ENCODE assay signal across 1 cellular context in genomic region chr1:230701895-230702768, GRCh38.
TF ChIP-seq lines count a peak whose summit lies in the region.

No MANE protein-coding gene starts in this region.

TF ChIP-seq in HepG2, 621 proteins besides CTCF, POLR2A, EP300 and RAD21 (continued from another document and continues in another):
- TF ChIP-seq SYNCRIP (IDR thresholded peaks at IDR 0.05; ENCODE audit: insufficient read depth, low read depth, low read length) (no peak), ZKSCAN1 (IDR thresholded peaks at IDR 0.05; ENCODE audit: low read length) (peak; percentile 84), GFI1 (CRISPR knock-in tag; IDR thresholded peaks at IDR 0.05; ENCODE audit: borderline replicate concordance) (no peak), MYPOP (CRISPR knock-in tag; IDR thresholded peaks at IDR 0.05) (0 out of 2 replicates have a peak, but pooled peaks have one; percentile 46), PREB (CRISPR knock-in tag; IDR thresholded peaks at IDR 0.05) (no peak), FOXK1 (CRISPR knock-in tag; IDR thresholded peaks at IDR 0.05; ENCODE audit: borderline replicate concordance, low read depth) (peak; percentile 19; the same call in 1 of the 2 replicates), ZNF44 (CRISPR knock-in tag; IDR thresholded peaks at IDR 0.05) (no peak), DRAP1 (CRISPR knock-in tag; IDR thresholded peaks at IDR 0.05) (0 out of 2 replicates have a peak, but pooled peaks have one; percentile 23), BCL6 (CRISPR knock-in tag; IDR thresholded peaks at IDR 0.05) (peak; percentile 22; the same call in 1 of the 2 replicates), NFYC (CRISPR knock-in tag; IDR thresholded peaks at IDR 0.05) (peak; percentile 90), ARID3A (IDR thresholded peaks at IDR 0.05; ENCODE audit: low read depth, low read length) (peak; percentile 29; the same call in 1 of the 2 replicates), RCOR2 (CRISPR knock-in tag; IDR thresholded peaks at IDR 0.05) (peak; percentile 26; the same call in 1 of the 2 replicates), TCF7 (IDR thresholded peaks at IDR 0.05; ENCODE audit: low read depth) (peak; percentile 91), ZNF687 (CRISPR knock-in tag; IDR thresholded peaks at IDR 0.05) (peak; percentile 42; the same call in 1 of the 2 replicates), MXI1 (IDR thresholded peaks at IDR 0.05; ENCODE audit: borderline replicate concordance, low read depth, low read length) (peak; percentile 71; the same call in 2 of the 3 replicates), GATAD2A (CRISPR knock-in tag; IDR thresholded peaks at IDR 0.05) (no peak), XRCC5 (optimal IDR thresholded peaks at IDR 0.05; ENCODE audit: low read length) (peak; percentile 23), FOSL1 (CRISPR knock-in tag; IDR thresholded peaks at IDR 0.05; ENCODE audit: borderline replicate concordance) (no peak), NKX3-1 (CRISPR knock-in tag; IDR thresholded peaks at IDR 0.05) (peak; percentile 29; the same call in 1 of the 2 replicates), CREM (IDR thresholded peaks at IDR 0.05) (peak; percentile 64; the same call in 1 of the 2 replicates), CREM (CRISPR knock-in tag; IDR thresholded peaks at IDR 0.05) (no peak), MAZ (IDR thresholded peaks at IDR 0.05; ENCODE audit: borderline replicate concordance, low read depth, low read length) (0 out of 2 replicates have a peak, but pooled peaks have one; percentile 17), MAZ (CRISPR knock-in tag; IDR thresholded peaks at IDR 0.05; ENCODE audit: low read depth) (no peak), ATF5 (CRISPR knock-in tag; IDR thresholded peaks at IDR 0.05; ENCODE audit: low read depth) (no peak), SIN3B (IDR thresholded peaks at IDR 0.05; ENCODE audit: low read length) (no peak), ZNF432 (CRISPR knock-in tag; IDR thresholded peaks at IDR 0.05; ENCODE audit: borderline replicate concordance) (no peak), RNF219 (CRISPR knock-in tag; IDR thresholded peaks at IDR 0.05) (no peak), CREBL2 (CRISPR knock-in tag; IDR thresholded peaks at IDR 0.05; ENCODE audit: borderline replicate concordance) (0 out of 2 replicates have a peak, but pooled peaks have one; percentile 13), BORCS8-MEF2B (CRISPR knock-in tag; IDR thresholded peaks at IDR 0.05) (0 out of 2 replicates have a peak, but pooled peaks have one; percentile 9), POLR2AphosphoS5 (IDR thresholded peaks at IDR 0.05; ENCODE audit: low read depth, low read length) (0 out of 2 replicates have a peak, but pooled peaks have one; percentile 43), FOXP1 (IDR thresholded peaks at IDR 0.05) (no peak), FOXP1 (CRISPR knock-in tag; IDR thresholded peaks at IDR 0.05) (peak; percentile 25; the same call in 1 of the 2 replicates), NCOR1 (IDR thresholded peaks at IDR 0.05; ENCODE audit: borderline replicate concordance, low read length) (peak; percentile 74; the same call in 1 of the 2 replicates), CCAR2 (optimal IDR thresholded peaks at IDR 0.05; ENCODE audit: low read depth, low read length) (no peak), NR2F6 (IDR thresholded peaks at IDR 0.05) (peak; percentile 51), NR2F6 (CRISPR knock-in tag; IDR thresholded peaks at IDR 0.05) (peak; percentile 67), E2F1 (CRISPR knock-in tag; IDR thresholded peaks at IDR 0.05) (peak; percentile 41; the same call in 1 of the 2 replicates), MAX (IDR thresholded peaks at IDR 0.05) (no peak), RARA (CRISPR knock-in tag; IDR thresholded peaks at IDR 0.05) (peak; percentile 59), SP2 (CRISPR knock-in tag; IDR thresholded peaks at IDR 0.05) (peak; percentile 85), MYC (CRISPR knock-in tag; IDR thresholded peaks at IDR 0.05; ENCODE audit: borderline replicate concordance) (peak; percentile 69; the same call in 1 of the 2 replicates), RXRB (CRISPR knock-in tag; IDR thresholded peaks at IDR 0.05; ENCODE audit: borderline replicate concordance) (peak; percentile 25; the same call in 1 of the 2 replicates), ZMYM4 (CRISPR knock-in tag; IDR thresholded peaks at IDR 0.05) (0 out of 2 replicates have a peak, but pooled peaks have one; percentile 7), ZFY (CRISPR knock-in tag; IDR thresholded peaks at IDR 0.05) (no peak), ZNF777 (CRISPR knock-in tag; IDR thresholded peaks at IDR 0.05) (0 out of 2 replicates have a peak, but pooled peaks have one; percentile 20), SRSF4 (IDR thresholded peaks at IDR 0.05; ENCODE audit: low read depth, low read length, poor library complexity, severe bottlenecking) (no peak), ZFAT (CRISPR knock-in tag; conservative IDR thresholded peaks at IDR 0.05) (peak; percentile 91), NONO (IDR thresholded peaks at IDR 0.05) (no peak), NONO (CRISPR knock-in tag; conservative IDR thresholded peaks at IDR 0.05) (peak; percentile 15; the same call in 1 of the 2 replicates)
